Comparison of ENCODE assay signal across 9 cellular contexts in genomic region chr4:168868044-168868855, GRCh38.
DNase-seq lines count a peak whose midpoint lies in the region; ATAC-seq lines count a peak whose summit lies in the region.
"Had no signal": no experiment of that assay in that cellular context is flagged by ENCODE, and none has a peak within 500 bp of the region (broad histone marks: within the 10 kb centered on the region; RNA-seq: fewer than 3 reads in every experiment).

No MANE protein-coding gene starts in this region.

- no peak overlapping the region for H3K4me3 Mint-ChIP-seq in T-helper 17 cell

- H3K9me3 ChIP-seq in SK-N-MC (ENCODE audit: low read depth, low read length) (no peaks in the 10 kb centered on the region), T-helper 17 cell (ENCODE audit: control insufficient read depth, low read length, poor library complexity, severe bottlenecking) (no peaks in the 10 kb centered on the region)

- H3K36me3 Mint-ChIP-seq in T-helper 17 cell (ENCODE audit: low read depth), result peaks cover 2% of the 10 kb centered on the region

- H3K27me3 Mint-ChIP-seq in T-helper 17 cell, result peaks cover 31% of the 10 kb centered on the region

- no peak overlapping the region for H3K9ac ChIP-seq in SK-N-MC (ENCODE audit: insufficient read length)

- ATAC-seq in GM21717 (IDR thresholded peaks at IDR 0.05; ENCODE audit: unreplicated experiment) (peak; percentile 49), T-helper 17 cell (no peak), left lobe of liver (no peak)

- no peak for DNase-seq in SK-N-MC (ENCODE audit: low read depth, low spot score)
- DNase-seq in fibroblast of peridontal ligament (ENCODE audit: extremely low read depth), result peak; percentile 91
- peak; percentile 73 for DNase-seq in putamen (ENCODE audit: low spot score)
- no peak for DNase-seq in DMS79 (lab: John Stamatoyannopoulos, UW)
- DNase-seq in NCI-H2029 (lab: John Stamatoyannopoulos, UW), result no peak
- DNase-seq in T-helper 17 cell, result no peak
- DNase-seq in left lobe of liver (ENCODE audit: low spot score), result no peak
- DNase-seq: GDM1 had no signal

- H3K27ac Mint-ChIP-seq in T-helper 17 cell, result no peak overlapping the region

- H3K27ac ChIP-seq in SK-N-MC, result peak overlapping the region; percentile 47; the same call in 1 of the 2 replicates

- no peak overlapping the region for H3K4me3 ChIP-seq in SK-N-MC

- H3K36me3 ChIP-seq in SK-N-MC (ENCODE audit: insufficient read depth, low read length), result peaks cover 1% of the 10 kb centered on the region; the same call in 1 of the 2 replicates

- no peaks in the 10 kb centered on the region for H3K4me1 Mint-ChIP-seq in T-helper 17 cell

Comparison
In these comparisons a context has a peak if more than half of its experiments do, and no peak if none do; other contexts are left out.
1. DNase-seq: peak in fibroblast of peridontal ligament (single experiment) and putamen (single experiment); none in SK-N-MC (single experiment), DMS79 (single experiment), NCI-H2029 (single experiment), T-helper 17 cell (0 of 3) and left lobe of liver (single experiment).